Comparison of ENCODE assay signal across 20 cellular contexts in genomic region chr20:21161926-21162325, GRCh38. TPM values are rescaled to one million over a fixed set of nuclear protein-coding genes. Genes with fewer than 3 reads are reported as not detected.
DNase-seq lines count a peak whose midpoint lies in the region; ATAC-seq, FAIRE-seq and TF ChIP-seq lines count a peak whose summit lies in the region.
"Had no signal": no experiment of that assay in that cellular context is flagged by ENCODE, and none has a peak within 500 bp of the region (broad histone marks: within the 10 kb centered on the region; RNA-seq: fewer than 3 reads in every experiment).

No MANE protein-coding gene starts in this region.

- no peaks in the 10 kb centered on the region for H3K27me3 Mint-ChIP-seq in WTC11 (ENCODE audit: low read depth)

- peak overlapping the region; percentile 81 for H3K27ac ChIP-seq in keratinocyte (ENCODE audit: control insufficient read depth, insufficient read depth, low read length)
- H3K27ac ChIP-seq in skeletal muscle tissue (ENCODE audit: low read depth, low read length): peak overlapping the region; percentile 13
- H3K27ac ChIP-seq: 22Rv1 had no signal

- peak overlapping the region; percentile 58 for H3K4me2 ChIP-seq in keratinocyte (ENCODE audit: control insufficient read depth, extremely low read depth, insufficient read depth, low read depth, low read length)

- ATAC-seq in WTC11: no peak
- ATAC-seq in HG03457 (IDR thresholded peaks at IDR 0.05; ENCODE audit: unreplicated experiment): no peak
- ATAC-seq: CD8-positive, alpha-beta T cell had no signal

- peak overlapping the region; percentile 82 for H2AFZ ChIP-seq in keratinocyte (ENCODE audit: control insufficient read depth, low read length)

- H3K9ac ChIP-seq in keratinocyte (ENCODE audit: control insufficient read depth, extremely low read depth, insufficient read depth, low read length) (no peak overlapping the region), skeletal muscle tissue (ENCODE audit: low read depth in 1 of 3, low read length in 3 of 3) (peak overlapping the region in 1 of 3 donors; percentile 65)

- CTCF ChIA-PET in WTC11 (lab: Charles Lee): no interaction called here

- FAIRE-seq in keratinocyte (lab: Jason Lieb, UNC): peak; percentile 26
- FAIRE-seq: D721Med, G401.6 had no signal

- no peaks in the 10 kb centered on the region for H3K9me1 ChIP-seq in keratinocyte (ENCODE audit: control insufficient read depth, extremely low read depth, insufficient read depth, low read length)

- no peaks in the 10 kb centered on the region for H3K36me3 ChIP-seq in keratinocyte (ENCODE audit: control insufficient read depth in 2 of 2, extremely low read depth in 1 of 2, insufficient read depth in 2 of 2, low read length in 2 of 2)
- peaks cover under 1 to 19% (median 18%) of the 10 kb centered on the region in 3 donors for H3K36me3 ChIP-seq in skeletal muscle tissue (ENCODE audit: control insufficient read depth in 3 of 3, insufficient read depth in 3 of 3, low read length in 3 of 3)

- dilution Hi-C loops in keratinocyte (cut with MboI; ENCODE audit: extremely low pct_ligation_motif_present, low sequenced_read_pairs): no loop called here

- no peaks in the 10 kb centered on the region for H4K20me1 ChIP-seq in keratinocyte (ENCODE audit: control insufficient read depth, extremely low read depth, insufficient read depth, low read length)

- no peaks in the 10 kb centered on the region for H3K27me3 ChIP-seq in keratinocyte (ENCODE audit: control insufficient read depth, extremely low read depth, insufficient read depth, low read length)
- no peaks in the 10 kb centered on the region for H3K27me3 ChIP-seq in skeletal muscle tissue (ENCODE audit: control insufficient read depth in 3 of 3, insufficient read depth in 3 of 3, low read length in 3 of 3)

- POLR2A ChIA-PET in WTC11 (lab: Charles Lee): no interaction called here

- H3K4me1 Mint-ChIP-seq in WTC11: peaks cover 23% of the 10 kb centered on the region

- H3K27ac Mint-ChIP-seq in WTC11: peak overlapping the region; percentile 86
- H3K27ac Mint-ChIP-seq: CD8-positive, alpha-beta T cell had no signal

- peaks cover 3% of the 10 kb centered on the region for H3K9me3 Mint-ChIP-seq in WTC11
- H3K9me3 Mint-ChIP-seq: CD8-positive, alpha-beta T cell had no signal

- no peaks in the 10 kb centered on the region for H3K79me2 ChIP-seq in keratinocyte (ENCODE audit: control insufficient read depth, insufficient read depth, low read length)

- no peaks in the 10 kb centered on the region for H3K9me3 ChIP-seq in keratinocyte (ENCODE audit: control insufficient read depth, low read depth, low read length)
- no peaks in the 10 kb centered on the region for H3K9me3 ChIP-seq in skeletal muscle tissue (ENCODE audit: control insufficient read depth in 3 of 3, low read length in 3 of 3)

- TF ChIP-seq CTCF in WTC11 (IDR thresholded peaks at IDR 0.05): no peak
- TF ChIP-seq CTCF in keratinocyte (optimal IDR thresholded peaks at IDR 0.05 in 1 of 3, IDR thresholded peaks at IDR 0.05 in 1 of 3, conservative IDR thresholded peaks at IDR 0.05 in 1 of 3; ENCODE audit: extremely low read depth in 1 of 3, insufficient read depth in 2 of 3, low read length in 3 of 3): no peak

- H3K4me3 ChIP-seq in keratinocyte (ENCODE audit: control insufficient read depth in 2 of 3, extremely low read depth in 1 of 3, insufficient read depth in 2 of 3, low read depth in 1 of 3, low read length in 3 of 3) (no peak overlapping the region), skeletal muscle tissue (ENCODE audit: low read length in 3 of 3) (peak overlapping the region in 1 of 3 donors; percentile 49)

- H3K36me3 Mint-ChIP-seq in WTC11: peaks cover 43% of the 10 kb centered on the region

- peaks cover 13% of the 10 kb centered on the region for H3K4me1 ChIP-seq in keratinocyte (ENCODE audit: control insufficient read depth, extremely low read depth, insufficient read depth, low read length)
- no peaks in the 10 kb centered on the region for H3K4me1 ChIP-seq in skeletal muscle tissue (ENCODE audit: control insufficient read depth in 3 of 3, insufficient read depth in 3 of 3, low read length in 3 of 3)

- DNase-seq in NCI-H82 (lab: John Stamatoyannopoulos, UW): peak; percentile 38
- DNase-seq in NCI-H82 treated with DMSO at 0.1 percent for 48 hours (lab: John Stamatoyannopoulos, UW; ENCODE audit: unreplicated experiment): no peak
- no peak for DNase-seq in WTC11 (ENCODE audit: low spot score)
- no peak for DNase-seq in keratinocyte (ENCODE audit: low read depth, low spot score)
- no peak for DNase-seq in germinal center (ENCODE audit: low spot score)
- no peak for DNase-seq in LoVo (ENCODE audit: low spot score)
- DNase-seq: CD8-positive, alpha-beta T cell; DMS79 treated with DMSO at 0.1 percent for 48 hours; GOT3; NCI-H1436 treated with DMSO at 0.1 percent for 48 hours; NCI-H2081 treated with DMSO at 0.1 percent for 48 hours; NCI-H524 treated with DMSO at 0.1 percent for 48 hours; NK-92 treated with Interleukin-12 subunit alpha and Interleukin-12 subunit beta, amount 100 ng/mL, for 24 hours; OCI-M1 had no signal

- no peak overlapping the region for H3K4me3 Mint-ChIP-seq in WTC11
- H3K4me3 Mint-ChIP-seq: CD8-positive, alpha-beta T cell had no signal

TF ChIP-seq in WTC11, 78 proteins besides CTCF, POLR2A, EP300 and RAD21 (continues in another document):
- no peak for TF ChIP-seq HMGXB4 (CRISPR knock-in tag; IDR thresholded peaks at IDR 0.05)
- TF ChIP-seq NFATC4 (CRISPR knock-in tag; IDR thresholded peaks at IDR 0.05): no peak
- TF ChIP-seq TP53 (CRISPR knock-in tag; IDR thresholded peaks at IDR 0.05): no peak
- no peak for TF ChIP-seq AFF4 (CRISPR knock-in tag; IDR thresholded peaks at IDR 0.05; ENCODE audit: borderline replicate concordance)

RNA-seq across cellular contexts. Expression of gene KIZ, which starts 36.0 kb away (rescaled TPM):
- total RNA-seq in WTC11 (2021) (39.6 to 43.6 TPM (median 41.8 TPM) in 3 replicates), skeletal muscle tissue (8.9 TPM)
- 10.9 to 21.3 TPM (median 12.1 TPM) in 3 replicates for polyA plus RNA-seq in keratinocyte
- 25.8 TPM for polyA plus RNA-seq in keratinocyte (2011; ENCODE audit: low read depth)
- 11.7 and 19.0 TPM in 2 replicates for polyA plus RNA-seq in keratinocyte (2011; cell fraction: cytosol; rRNA removed)
- polyA plus RNA-seq in keratinocyte (2011; cell fraction: nucleus; rRNA removed): 15.1 and 16.0 TPM in 2 replicates
- 8.5 and 14.5 TPM in 2 replicates for polyA plus RNA-seq in keratinocyte (2012; ENCODE audit: low replicate concordance)
- 1.1 to 6.2 TPM (median 4.2 TPM) in 3 replicates for polyA minus RNA-seq in keratinocyte
- 8.8 TPM for polyA minus RNA-seq in keratinocyte (2011; cell fraction: cytosol; rRNA and poly(A)+ RNA removed)
- polyA minus RNA-seq in keratinocyte (2011; cell fraction: nucleus; rRNA and poly(A)+ RNA removed): 4.0 and 6.7 TPM in 2 replicates

RNA-seq across cellular contexts. Expression of gene LINC00237, which starts 55.8 kb away (rescaled TPM):
- total RNA-seq in WTC11 (2021) (0.78 to 3.1 TPM (median 0.80 TPM) in 3 replicates), skeletal muscle tissue (0.52 TPM)
- not detected in 3 replicates for polyA plus RNA-seq in keratinocyte
- polyA plus RNA-seq in keratinocyte (2011; ENCODE audit: low read depth): not detected
- not detected in 2 replicates for polyA plus RNA-seq in keratinocyte (2011; cell fraction: cytosol; rRNA removed)
- polyA plus RNA-seq in keratinocyte (2011; cell fraction: nucleus; rRNA removed): not detected in 2 replicates
- not detected in 2 replicates for polyA plus RNA-seq in keratinocyte (2012; ENCODE audit: low replicate concordance)
- polyA minus RNA-seq in keratinocyte: not detected in 3 replicates
- not detected for polyA minus RNA-seq in keratinocyte (2011; cell fraction: cytosol; rRNA and poly(A)+ RNA removed)
- not detected in 2 replicates for polyA minus RNA-seq in keratinocyte (2011; cell fraction: nucleus; rRNA and poly(A)+ RNA removed)
- total RNA-seq: CD8-positive, alpha-beta T cell had no signal
- polyA plus RNA-seq: BJ had no signal
